ENCODE assay signal across 22 cellular contexts in the genomic region with DNA sequence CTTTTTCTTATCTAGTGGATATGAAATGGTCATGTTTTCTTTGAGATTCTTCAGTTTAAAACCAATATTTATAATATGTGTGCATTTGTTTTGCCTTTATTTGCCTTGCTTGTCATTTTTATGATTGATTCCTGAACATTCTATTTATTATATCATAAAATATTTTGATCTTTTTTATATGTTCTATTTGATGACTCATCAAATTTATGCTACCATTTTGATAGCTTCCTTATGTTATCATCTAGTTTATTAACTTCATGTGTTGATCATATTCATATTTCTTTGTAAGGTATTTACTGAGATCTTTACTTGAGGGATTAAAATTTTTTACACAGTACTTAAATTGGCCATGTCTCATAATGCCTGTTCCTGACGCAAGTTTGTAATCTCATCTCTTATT.
"Had no signal": no experiment of that assay in that cellular context is flagged by ENCODE, and none has a peak within 500 bp of the region (broad histone marks: within the 10 kb centered on the region; RNA-seq: fewer than 3 reads in every experiment).

No MANE protein-coding gene starts in this region.

- H3K9me3 ChIP-seq: MG63, SJSA1 had no signal

- H3K27me3 ChIP-seq: MG63, SJSA1 had no signal

- FAIRE-seq: RCC 7860 had no signal

- H3K27ac ChIP-seq: SJSA1, SK-N-MC had no signal

- DNase-seq: KBM-7, MG63, NCI-H1092, NCI-H1105 treated with DMSO at 0.1 percent for 48 hours, NCI-H1417 treated with DMSO at 0.1 percent for 48 hours, NCI-H146, NCI-H1694 treated with DMSO at 0.1 percent for 48 hours, NCI-H1930, NCI-H2081, NCI-H2107, NCI-H226, NCI-H446, NCI-H510A, NCI-H524 treated with DMSO at 0.1 percent for 48 hours, NCI-H69, NCI-H774, Right ventricle myocardium superior, RPMI8226, SIG-M5 had no signal

- H3K4me1 ChIP-seq: SJSA1 had no signal

- H3K36me3 ChIP-seq: MG63, SJSA1 had no signal

- H3K4me3 ChIP-seq: MG63, SJSA1, SK-N-MC had no signal
